ENCODE assay signal across 23 cellular contexts in genomic region chr1:35569956-35570355, GRCh38. TPM values are rescaled to one million over a fixed set of nuclear protein-coding genes. Genes with fewer than 3 reads are reported as not detected.
DNase-seq lines count a peak whose midpoint lies in the region; ATAC-seq, FAIRE-seq and TF ChIP-seq lines count a peak whose summit lies in the region.
"Had no signal": no experiment of that assay in that cellular context is flagged by ENCODE, and none has a peak within 500 bp of the region (broad histone marks: within the 10 kb centered on the region; RNA-seq: fewer than 3 reads in every experiment).

No MANE protein-coding gene starts in this region.

- H3K9me3 Mint-ChIP-seq in HFFc6: no peaks in the 10 kb centered on the region
- H3K9me3 Mint-ChIP-seq: activated CD4-positive, alpha-beta T cell treated with anti-CD3 and anti-CD28 coated beads, Interleukin-2, amount 10 ng/mL, durations not matched to agents 7 days and 5 days; CD8-positive, alpha-beta T cell; T-cell had no signal

- DNase-seq in EL (peak; percentile 42), HFFc6 (peak; percentile 70), bronchial epithelial cell (ENCODE audit: low read depth) (peak; percentile 66), kidney tubule cell (ENCODE audit: low spot score) (peak; percentile 54), Peyer's patch (no peak)
- DNase-seq: activated CD4-positive, alpha-beta T cell treated with anti-CD3 and anti-CD28 coated beads, Interleukin-2, amount 10 ng/mL, durations not matched to agents 7 days and 5 days; aorta; CD8-positive, alpha-beta T cell; DMS79; effector CD8-positive, alpha-beta T cell; esophagus squamous epithelium; heart left ventricle; NCI-H1417; NCI-H2107; NCI-H524 treated with DMSO at 0.1 percent for 48 hours; Right ventricle myocardium superior; stimulated activated CD4-positive, alpha-beta T cell treated with anti-CD3 and anti-CD28 coated beads, Interleukin-4, amount 100 ng/mL, for 4 hours; stomach had no signal

- H3K36me3 ChIP-seq in bronchial epithelial cell (ENCODE audit: control insufficient read depth, insufficient read depth, low read length) (peaks cover 7% of the 10 kb centered on the region), Peyer's patch (no peaks in the 10 kb centered on the region)

- no peak for TF ChIP-seq POLR2A in Peyer's patch (IDR thresholded peaks at IDR 0.05)

- no peak overlapping the region for H3K4me3 ChIP-seq in bronchial epithelial cell (ENCODE audit: low read depth, low read length)
- H3K4me3 ChIP-seq in Peyer's patch: no peak overlapping the region
- H3K4me3 ChIP-seq: esophagus squamous epithelium, HAP-1, heart left ventricle, stomach had no signal

- peak overlapping the region; percentile 19 for H3K27ac Mint-ChIP-seq in HFFc6
- H3K27ac Mint-ChIP-seq: activated CD4-positive, alpha-beta T cell treated with anti-CD3 and anti-CD28 coated beads, Interleukin-2, amount 10 ng/mL, durations not matched to agents 7 days and 5 days; CD8-positive, alpha-beta T cell; T-cell had no signal

- H3K9me3 ChIP-seq in Peyer's patch: no peaks in the 10 kb centered on the region
- H3K9me3 ChIP-seq: esophagus squamous epithelium, HAP-1, heart left ventricle, stomach had no signal

- TF ChIP-seq CTCF in HFFc6 (IDR thresholded peaks at IDR 0.05): no peak
- no peak for TF ChIP-seq CTCF in bronchial epithelial cell (IDR thresholded peaks at IDR 0.05; ENCODE audit: insufficient read depth, low read length, severe bottlenecking)
- TF ChIP-seq CTCF in Peyer's patch (IDR thresholded peaks at IDR 0.05): no peak

- no peak for ATAC-seq in HG02885 (IDR thresholded peaks at IDR 0.05; ENCODE audit: poor library complexity, unreplicated experiment)
- ATAC-seq in GM21619 (IDR thresholded peaks at IDR 0.05; ENCODE audit: unreplicated experiment): no peak
- no peak for ATAC-seq in GM18907 (IDR thresholded peaks at IDR 0.05; ENCODE audit: unreplicated experiment)
- ATAC-seq: CD8-positive, alpha-beta T cell; heart left ventricle; T-cell had no signal

- peaks cover 48% of the 10 kb centered on the region for H3K4me1 Mint-ChIP-seq in HFFc6 (ENCODE audit: low read depth)

- H3K27me3 Mint-ChIP-seq in HFFc6 (ENCODE audit: insufficient read depth): peaks cover 13% of the 10 kb centered on the region; the same call in 1 of the 2 replicates
- H3K27me3 Mint-ChIP-seq: T-cell had no signal

- peaks cover 0 to 11% (median 2%) of the 10 kb centered on the region in 4 donors for H3K4me1 ChIP-seq in Peyer's patch
- H3K4me1 ChIP-seq: HAP-1 had no signal

- H3K4me3 Mint-ChIP-seq in HFFc6: no peak overlapping the region
- H3K4me3 Mint-ChIP-seq: activated CD4-positive, alpha-beta T cell treated with anti-CD3 and anti-CD28 coated beads, Interleukin-2, amount 10 ng/mL, durations not matched to agents 7 days and 5 days; CD8-positive, alpha-beta T cell; T-cell had no signal

- H3K36me3 Mint-ChIP-seq in HFFc6 (ENCODE audit: low read depth): no peaks in the 10 kb centered on the region
- H3K36me3 Mint-ChIP-seq: T-cell had no signal

- H3K27ac ChIP-seq in Peyer's patch: no peak overlapping the region
- H3K27ac ChIP-seq: esophagus squamous epithelium, heart left ventricle, stomach had no signal

- no peak for FAIRE-seq in bronchial epithelial cell (lab: Jason Lieb, UNC)

- no peaks in the 10 kb centered on the region for H3K27me3 ChIP-seq in bronchial epithelial cell (ENCODE audit: control insufficient read depth, insufficient read depth, low read length)
- H3K27me3 ChIP-seq in Peyer's patch: no peaks in the 10 kb centered on the region

RNA-seq across cellular contexts. Expression of gene TFAP2E, which starts 3.2 kb away (rescaled TPM):
- under 1 TPM; 0.11 to 0.21 (median 0.13) TPM for total RNA-seq in HFFc6 (2021; fragmentation: NEBNext Ultra II Directional; extraction: Animal tissue kit (Norgen Biotek cat#: 25700))
- total RNA-seq in bronchial epithelial cell (under 0.01 and 0.13 TPM in 2 replicates), Peyer's patch (1 to 10 TPM in 1 of 4 donors, not detected in 3; 1.4 TPM)

RNA-seq across cellular contexts. Expression of gene NCDN, which starts 12.4 kb away (rescaled TPM):
- 10 to 100 TPM; 43.4 to 63.2 (median 49.0) TPM for total RNA-seq in HFFc6 (2021; fragmentation: NEBNext Ultra II Directional; extraction: Animal tissue kit (Norgen Biotek cat#: 25700))
- total RNA-seq in bronchial epithelial cell (8.7 and 10.0 TPM in 2 replicates), Peyer's patch (10 to 100 TPM in 3 of 4 donors, 1 to 10 TPM in 1; 6.3 to 15.3 (median 13.2) TPM)

RNA-seq across cellular contexts. Expression of gene KIAA0319L, which starts 12.8 kb away (rescaled TPM):
- total RNA-seq in HFFc6 (2021; fragmentation: NEBNext Ultra II Directional; extraction: Animal tissue kit (Norgen Biotek cat#: 25700)): 10 to 100 TPM; 30.5 to 39.0 (median 31.8) TPM
- total RNA-seq in bronchial epithelial cell (26.6 and 30.5 TPM in 2 replicates), Peyer's patch (100 to 1,000 TPM in 3 of 4 donors, 10 to 100 TPM in 1; 88.3 to 143 (median 129) TPM)

Comparison
In these comparisons a context has a peak if more than half of its experiments do, and no peak if none do; other contexts are left out.
1. DNase-seq: peak in EL (single experiment), HFFc6 (single experiment), bronchial epithelial cell (single experiment) and kidney tubule cell (single experiment); none in Peyer's patch (0 of 3).